Comparison of ENCODE assay signal across 10 cellular contexts in genomic region chr3:18127181-18127863, GRCh38.
A peak's percentile ranks its signal among the peaks of the same experiment; 100 is the strongest.
DNase-seq lines count a peak whose midpoint lies in the region; ATAC-seq, FAIRE-seq and TF ChIP-seq lines count a peak whose summit lies in the region.
"Had no signal": no experiment of that assay in that cellular context is flagged by ENCODE, and none has a peak within 500 bp of the region (broad histone marks: within the 10 kb centered on the region; RNA-seq: fewer than 3 reads in every experiment).

No MANE protein-coding gene starts in this region.

- H3K36me3 Mint-ChIP-seq in activated B cell treated with CpG ODN at 0.5 μM for 24 hours (ENCODE audit: low read depth), result no peaks in the 10 kb centered on the region
- H3K36me3 Mint-ChIP-seq in osteocyte (ENCODE audit: unreplicated experiment), result no peaks in the 10 kb centered on the region

- H3K27me3 ChIP-seq in H7 (ENCODE audit: control insufficient read depth, insufficient read depth, low read length), result no peaks in the 10 kb centered on the region

- CTCF ChIA-PET in activated B cell treated with CpG ODN at 0.5 μM for 24 hours (lab: Charles Lee), result interaction anchor here (1.1 to 2.2 kb wide), 4 partner anchors 166 to 286 kb away, joined by 3 to 11 read pairs (median 6); no protein-coding TSS in a partner anchor

- H3K4me1 Mint-ChIP-seq in activated B cell treated with CpG ODN at 0.5 μM for 24 hours (peaks cover 30% of the 10 kb centered on the region), osteocyte (ENCODE audit: unreplicated experiment) (peaks cover 18% of the 10 kb centered on the region)

- no peaks in the 10 kb centered on the region for H3K27me3 Mint-ChIP-seq in activated B cell treated with CpG ODN at 0.5 μM for 24 hours
- H3K27me3 Mint-ChIP-seq in osteocyte (ENCODE audit: unreplicated experiment), result no peaks in the 10 kb centered on the region

- DNase-seq in GM18507 (ENCODE audit: extremely low spot score, insufficient read length, low read depth) (peak; percentile 17), activated B cell treated with CpG ODN at 0.5 μM for 24 hours (peak; percentile 25), H7 (no peak), osteocyte (ENCODE audit: extremely low spot score, unreplicated experiment) (no peak), NCI-H2029 (lab: John Stamatoyannopoulos, UW) (no peak), COLO829 (ENCODE audit: low spot score) (no peak)
- DNase-seq: dermis blood vessel endothelial cell; stimulated activated CD4-positive, alpha-beta T cell treated with anti-CD3 and anti-CD28 coated beads, Interleukin-1b, Interleukin-23, amount 100 ng/mL, for 48 hours had no signal

- H3K4me3 Mint-ChIP-seq in activated B cell treated with CpG ODN at 0.5 μM for 24 hours (peak overlapping the region; percentile 51), osteocyte (ENCODE audit: unreplicated experiment) (no peak overlapping the region)

- H3K4me3 ChIP-seq in H7 (ENCODE audit: insufficient read depth, low read depth, low read length), result no peak overlapping the region

- intact Hi-C loops in activated B cell treated with CpG ODN at 0.5 μM for 24 hours (cut with micrococcal nuclease), result loop anchor here (1.0 to 5.0 kb wide), 6 partner anchors 15 to 385 kb away; partner anchors contain the start of gene TBC1D5

- H3K27ac Mint-ChIP-seq in activated B cell treated with CpG ODN at 0.5 μM for 24 hours, result peak overlapping the region; percentile 67
- no peak overlapping the region for H3K27ac Mint-ChIP-seq in osteocyte (ENCODE audit: unreplicated experiment)

- POLR2A ChIA-PET in activated B cell treated with CpG ODN at 0.5 μM for 24 hours (lab: Charles Lee), result interaction anchor here (0.6 to 1.3 kb wide), 9 partner anchors 16 to 317 kb away, joined by 3 to 5 read pairs (median 3); no protein-coding TSS in a partner anchor

- TF ChIP-seq CTCF in activated B cell treated with CpG ODN at 0.5 μM for 24 hours (IDR thresholded peaks at IDR 0.05) (no peak), osteocyte (IDR thresholded peaks at IDR 0.05) (no peak)

- H3K36me3 ChIP-seq in H7 (replicated peaks; ENCODE audit: control insufficient read depth, insufficient read depth, low read length), result no peaks in the 10 kb centered on the region

- ATAC-seq in GM21723 (IDR thresholded peaks at IDR 0.05; ENCODE audit: unreplicated experiment), result peak; percentile 89
- ATAC-seq in HG03469 (IDR thresholded peaks at IDR 0.05; ENCODE audit: unreplicated experiment), result peak; percentile 99
- peak; percentile 95 for ATAC-seq in activated B cell treated with CpG ODN at 0.5 μM for 24 hours (ENCODE audit: low read depth)

- FAIRE-seq in GM18507 (lab: Jason Lieb, UNC), result peak; percentile 45

- H3K9me3 Mint-ChIP-seq in activated B cell treated with CpG ODN at 0.5 μM for 24 hours, result no peaks in the 10 kb centered on the region
- peaks cover 3% of the 10 kb centered on the region for H3K9me3 Mint-ChIP-seq in osteocyte (ENCODE audit: unreplicated experiment)

Comparison
In these comparisons a context has a peak if more than half of its experiments do, and no peak if none do; other contexts are left out.
1. DNase-seq: peak in GM18507 (single experiment) and activated B cell treated with CpG ODN at 0.5 μM for 24 hours (single experiment); none in H7 (single experiment), osteocyte (single experiment), NCI-H2029 (single experiment) and COLO829 (single experiment).
2. Peak in every context shown above with its lines, with median percentiles within 50 percentile points of each other: ATAC-seq.